ENCODE assay signal across 9 cellular contexts in the genomic region with DNA sequence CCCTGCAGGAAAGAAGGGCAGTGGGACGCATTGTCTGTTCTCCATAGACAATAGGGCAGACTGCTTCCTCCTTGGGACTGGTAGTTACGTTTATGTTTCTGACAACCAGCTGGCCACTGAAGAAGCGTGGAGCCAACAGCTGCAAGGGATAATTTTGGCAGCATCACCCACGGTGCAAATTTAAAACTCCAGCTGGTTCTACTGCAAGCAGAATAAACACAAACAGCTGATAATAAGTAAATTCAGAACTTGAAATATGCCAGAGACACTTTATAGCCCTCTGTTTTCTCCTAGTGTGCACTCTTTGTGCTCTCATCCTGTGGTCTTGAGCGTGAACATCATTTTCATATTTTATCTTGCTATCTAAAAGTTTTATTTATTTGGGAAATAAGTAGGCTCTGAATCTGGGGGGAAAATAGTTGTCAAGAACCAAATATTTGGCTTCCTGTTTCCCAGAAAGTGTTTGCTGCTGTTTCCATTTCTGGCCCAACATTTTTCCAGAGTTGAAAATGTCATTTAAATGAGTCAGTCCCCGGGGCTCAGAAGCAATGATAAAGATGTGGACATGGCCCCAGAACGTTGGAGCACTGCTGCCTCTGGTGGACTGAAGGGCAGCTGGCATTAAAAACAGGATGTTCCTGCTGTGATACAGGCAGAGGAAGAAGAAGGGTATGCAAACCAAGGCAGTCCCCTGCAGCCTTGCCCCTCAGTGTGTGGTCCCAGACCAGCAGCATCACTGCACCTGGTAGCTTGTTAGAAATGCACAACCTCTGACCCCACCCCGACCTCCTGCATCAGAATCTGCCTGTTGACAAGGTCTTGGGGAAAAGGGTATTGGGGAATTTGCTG. TPM values are rescaled to one million over a fixed set of nuclear protein-coding genes. Genes with fewer than 3 reads are reported as not detected.
DNase-seq lines count a peak whose midpoint lies in the region; ATAC-seq and TF ChIP-seq lines count a peak whose summit lies in the region.
"Had no signal": no experiment of that assay in that cellular context is flagged by ENCODE, and none has a peak within 500 bp of the region (broad histone marks: within the 10 kb centered on the region; RNA-seq: fewer than 3 reads in every experiment).

No MANE protein-coding gene starts in this region.

- no peak overlapping the region for H3K27ac Mint-ChIP-seq in CD4-positive, alpha-beta T cell

- POLR2A ChIA-PET in CD4-positive, alpha-beta T cell (lab: Charles Lee), result no interaction called here

- H3K27ac ChIP-seq in colonic mucosa (peak overlapping the region; percentile 35), mesodermal cell (ENCODE audit: low read depth, low read length, severe bottlenecking) (peak overlapping the region; percentile 67)
- H3K27ac ChIP-seq in CD4-positive, alpha-beta T cell (ENCODE audit: low read depth, low read length), result no peak overlapping the region

- no peaks in the 10 kb centered on the region for H3K4me1 ChIP-seq in colonic mucosa
- H3K4me1 ChIP-seq in mesodermal cell (ENCODE audit: control insufficient read depth, insufficient read depth, low read length, poor library complexity, severe bottlenecking), result peaks cover 42% of the 10 kb centered on the region

- H3K9me3 ChIP-seq in colonic mucosa (no peaks in the 10 kb centered on the region), mesodermal cell (ENCODE audit: control insufficient read depth, low read length) (peaks cover 1% of the 10 kb centered on the region)
- no peaks in the 10 kb centered on the region for H3K9me3 ChIP-seq in CD4-positive, alpha-beta T cell (ENCODE audit: control insufficient read depth, low read length)

- WGBS in mesodermal cell (ENCODE audit: insufficient coverage in 2 of 2), 2 experiments, result 60 to 65% methylated on average over 6 of the region's 8 CpGs

- no peak overlapping the region for H3K9ac ChIP-seq in colonic mucosa (ENCODE audit: low read depth in 2 of 2, low read length in 2 of 2)

- CTCF ChIA-PET in CD4-positive, alpha-beta T cell (lab: Charles Lee), result no interaction called here

- no peaks in the 10 kb centered on the region for H3K36me3 Mint-ChIP-seq in CD4-positive, alpha-beta T cell (ENCODE audit: low read depth)

- ATAC-seq in GM21576 (IDR thresholded peaks at IDR 0.05; ENCODE audit: unreplicated experiment), result no peak
- no peak for ATAC-seq in CD4-positive, alpha-beta T cell (ENCODE audit: poor library complexity)

- in situ Hi-C loops in Caki2 (cut with HindIII; ENCODE audit: low pct_unique_long_range_greater_than_20kb, low sequenced_read_pairs), result no loop called here

- DNase-seq in Caki2 (ENCODE audit: low read depth) (peak; percentile 21), NCI-H226 (peak; percentile 56), colonic mucosa (no peak), NCI-H1694 treated with DMSO at 0.1 percent for 48 hours (lab: John Stamatoyannopoulos, UW) (no peak)
- DNase-seq in activated CD4-positive, alpha-beta T cell treated with anti-CD3 and anti-CD28 coated beads, Interleukin-2, amount 50 U/mL, for 48 hours, result no peak
- no peak for DNase-seq in CD4-positive, alpha-beta T cell

- no peak for TF ChIP-seq CTCF in colonic mucosa (IDR thresholded peaks at IDR 0.05)
- no peak for TF ChIP-seq CTCF in CD4-positive, alpha-beta T cell (IDR thresholded peaks at IDR 0.05)

- H3K27me3 ChIP-seq in colonic mucosa, result no peaks in the 10 kb centered on the region
- H3K27me3 ChIP-seq in CD4-positive, alpha-beta T cell (ENCODE audit: control insufficient read depth, insufficient read depth, low read length), result no peaks in the 10 kb centered on the region

- no peaks in the 10 kb centered on the region for H3K36me3 ChIP-seq in colonic mucosa
- no peaks in the 10 kb centered on the region for H3K36me3 ChIP-seq in mesodermal cell (ENCODE audit: control insufficient read depth, insufficient read depth, low read length)

- H3K27me3 Mint-ChIP-seq in CD4-positive, alpha-beta T cell, result peaks cover 3% of the 10 kb centered on the region

- no peak overlapping the region for H3K4me3 ChIP-seq in colonic mucosa
- H3K4me3 ChIP-seq in mesodermal cell (ENCODE audit: extremely low read depth, insufficient read depth, low read length, poor library complexity, severe bottlenecking), result no peak overlapping the region

- intact Hi-C loops in colonic mucosa (cut with DNase I), result no loop called here
- intact Hi-C loops in CD4-positive, alpha-beta T cell (cut with DNase I, micrococcal nuclease), result no loop called here

- no peaks in the 10 kb centered on the region for H3K9me3 Mint-ChIP-seq in CD4-positive, alpha-beta T cell

- no peak overlapping the region for H3K4me3 Mint-ChIP-seq in CD4-positive, alpha-beta T cell

- no peaks in the 10 kb centered on the region for H3K4me1 Mint-ChIP-seq in CD4-positive, alpha-beta T cell (ENCODE audit: low read depth)

RNA-seq across cellular contexts. Expression of gene THBD, which starts 12.5 kb away (rescaled TPM):
- total RNA-seq in Caki2 (2014; rRNA removed; shearing (Covaris generic); ENCODE audit: low replicate concordance), result 15.7 TPM in 2 replicates
- 1 to 10 TPM; 2.3 to 6.3 TPM for total RNA-seq in colonic mucosa
- polyA plus RNA-seq in mesodermal cell (2013, experiment 1 of 2), result 16.4 TPM
- polyA plus RNA-seq in mesodermal cell (2013, experiment 2 of 2), result 12.7 TPM
- 1 to 10 TPM; 2.2 to 2.4 TPM for total RNA-seq in CD4-positive, alpha-beta T cell

RNA-seq across cellular contexts. Expression of gene CD93, which starts 24.2 kb away (rescaled TPM):
- total RNA-seq in Caki2 (2014; rRNA removed; shearing (Covaris generic); ENCODE audit: low replicate concordance), result not detected in 2 replicates
- total RNA-seq in colonic mucosa, result 10 to 100 TPM in 1 of 2 donors, 1 to 10 TPM in 1; 5.3 to 20.3 TPM
- polyA plus RNA-seq in mesodermal cell (2013, experiment 1 of 2), result 29.3 TPM
- 19.4 TPM for polyA plus RNA-seq in mesodermal cell (2013, experiment 2 of 2)
- 1 to 10 TPM; 1.1 TPM for total RNA-seq in CD4-positive, alpha-beta T cell

RNA-seq across cellular contexts. Expression of gene SSTR4, which starts 26.8 kb away (rescaled TPM):
- total RNA-seq in Caki2 (2014; rRNA removed; shearing (Covaris generic); ENCODE audit: low replicate concordance), result not detected in 2 replicates
- not detected for total RNA-seq in colonic mucosa
- not detected for polyA plus RNA-seq in mesodermal cell (2013, experiment 1 of 2)
- not detected for polyA plus RNA-seq in mesodermal cell (2013, experiment 2 of 2)
- total RNA-seq in CD4-positive, alpha-beta T cell, result not detected
- total RNA-seq: glomerular endothelial cell had no signal

Comparison
In these comparisons a context has a peak if more than half of its experiments do, and no peak if none do; other contexts are left out.
1. DNase-seq: peak in Caki2 (single experiment) and NCI-H226 (single experiment); none in colonic mucosa (single experiment), activated CD4-positive, alpha-beta T cell treated with anti-CD3 and anti-CD28 coated beads, Interleukin-2, amount 50 U/mL, for 48 hours (0 of 2), CD4-positive, alpha-beta T cell (0 of 10) and NCI-H1694 treated with DMSO at 0.1 percent for 48 hours (single experiment).